In the genomic region with DNA sequence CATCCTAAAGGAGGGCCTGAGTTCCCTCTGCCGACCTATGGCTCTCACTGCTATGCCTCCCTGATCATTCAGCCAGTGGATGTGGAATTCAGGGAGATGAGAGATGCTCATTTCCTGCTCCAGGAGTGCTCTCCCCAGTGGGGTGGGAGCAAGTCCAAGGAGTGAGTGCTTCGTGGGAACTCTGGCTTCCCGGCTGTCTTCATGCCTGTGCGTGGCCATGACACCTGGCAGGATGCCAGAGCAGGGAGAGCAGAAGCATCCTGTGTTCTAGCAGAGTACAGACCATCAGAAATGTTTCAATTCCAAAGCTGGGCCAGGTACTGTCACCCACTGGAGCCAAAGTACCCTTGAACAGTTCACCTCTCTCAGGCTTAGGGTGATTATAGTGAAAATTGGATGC, we compare ENCODE assay signal across 11 cellular contexts. TPM values are rescaled to one million over a fixed set of nuclear protein-coding genes. Genes with fewer than 3 reads are reported as not detected.
DNase-seq lines count a peak whose midpoint lies in the region; FAIRE-seq and TF ChIP-seq lines count a peak whose summit lies in the region.
"Had no signal": no experiment of that assay in that cellular context is flagged by ENCODE, and none has a peak within 500 bp of the region (broad histone marks: within the 10 kb centered on the region; RNA-seq: fewer than 3 reads in every experiment).

No MANE protein-coding gene starts in this region.

- in situ Hi-C loops in ACHN (cut with HindIII; ENCODE audit: low pct_ligation_motif_present, low pct_unique_long_range_greater_than_20kb, low sequenced_read_pairs) = no loop called here

- H3K27me3 ChIP-seq in fibroblast of lung (ENCODE audit: control insufficient read depth, insufficient read depth, low read length) = no peaks in the 10 kb centered on the region
- no peaks in the 10 kb centered on the region for H3K27me3 ChIP-seq in small intestine (ENCODE audit: control insufficient read depth in 2 of 2, insufficient read depth in 2 of 2, low read length in 2 of 2)
- no peaks in the 10 kb centered on the region for H3K27me3 ChIP-seq in esophagus muscularis mucosa

- H3K9me3 ChIP-seq in fibroblast of lung (ENCODE audit: control insufficient read depth, insufficient read depth, low read depth, low read length) = no peaks in the 10 kb centered on the region
- H3K9me3 ChIP-seq in small intestine (ENCODE audit: control insufficient read depth, low read depth) = no peaks in the 10 kb centered on the region
- no peaks in the 10 kb centered on the region for H3K9me3 ChIP-seq in esophagus muscularis mucosa

- H3K36me3 ChIP-seq in fibroblast of lung (ENCODE audit: control insufficient read depth, insufficient read depth, low read length) (no peaks in the 10 kb centered on the region), small intestine (ENCODE audit: control insufficient read depth in 2 of 2, insufficient read depth in 2 of 2, low read length in 2 of 2) (no peaks in the 10 kb centered on the region), esophagus muscularis mucosa (no peaks in the 10 kb centered on the region)

- DNase-seq in NCI-H748 (lab: John Stamatoyannopoulos, UW; ENCODE audit: unreplicated experiment) (peak; percentile 2), NCI-H748 treated with DMSO at 0.1 percent for 48 hours (lab: John Stamatoyannopoulos, UW) (no peak), RPMI7951 (ENCODE audit: low read depth) (peak; percentile 34), fibroblast of lung (ENCODE audit: low read depth in 2 of 2) (peak in 1 of 2 donors; percentile 38), small intestine (peak; percentile 5), esophagus muscularis mucosa (ENCODE audit: extremely low spot score) (no peak), DMS114 treated with DMSO at 0.1 percent for 48 hours (lab: John Stamatoyannopoulos, UW; ENCODE audit: unreplicated experiment) (no peak), ACHN (no peak)
- DNase-seq: OCI-M1 had no signal

- 22 to 34% (median 26%) methylated on average over 4 of the region's 4 CpGs for WGBS in small intestine, 3 donors
- WGBS in esophagus muscularis mucosa = 34% methylated on average over 3 of the region's 4 CpGs

- H3K4me1 ChIP-seq in fibroblast of lung (ENCODE audit: control insufficient read depth, extremely low read depth, insufficient read depth, low read length) (no peaks in the 10 kb centered on the region), small intestine (ENCODE audit: control insufficient read depth in 2 of 2, insufficient read depth in 1 of 2, low read depth in 1 of 2, low read length in 1 of 2) (no peaks in the 10 kb centered on the region), esophagus muscularis mucosa (peaks cover 0 to 9% (median 7%) of the 10 kb centered on the region in 4 donors)

- no peak for FAIRE-seq in small intestine (lab: Jason Lieb, UNC)
- FAIRE-seq: H54 had no signal

- no peak for TF ChIP-seq EP300 in esophagus muscularis mucosa (IDR thresholded peaks at IDR 0.05)

- no peak for TF ChIP-seq CTCF in fibroblast of lung (conservative IDR thresholded peaks at IDR 0.05 in 1 of 2, IDR thresholded peaks at IDR 0.05 in 1 of 2; ENCODE audit: low read depth in 1 of 2, low read length in 2 of 2)
- TF ChIP-seq CTCF in esophagus muscularis mucosa (IDR thresholded peaks at IDR 0.05) = no peak

- intact Hi-C loops in esophagus muscularis mucosa (cut with DNase I) = no loop called here

- no peak overlapping the region for H3K4me2 ChIP-seq in fibroblast of lung (ENCODE audit: extremely low read depth, insufficient read depth, low read length)

- H4K20me1 ChIP-seq in fibroblast of lung (ENCODE audit: control insufficient read depth, extremely low read depth, insufficient read depth, low read length) = no peaks in the 10 kb centered on the region

- H3K9ac ChIP-seq in fibroblast of lung (ENCODE audit: insufficient read depth, low read length) = no peak overlapping the region

- H3K27ac ChIP-seq in fibroblast of lung (ENCODE audit: insufficient read depth, low read length) (no peak overlapping the region), small intestine (ENCODE audit: low read depth in 1 of 2, low read length in 1 of 2) (no peak overlapping the region), esophagus muscularis mucosa (replicated peaks in 1 of 4) (no peak overlapping the region)
- H3K27ac ChIP-seq: epithelial cell of prostate had no signal

- H3K4me3 ChIP-seq in fibroblast of lung (replicated peaks in 1 of 4; ENCODE audit: control extremely low read depth in 1 of 4, insufficient read depth in 1 of 4, low read depth in 3 of 4, low read length in 4 of 4) (no peak overlapping the region), small intestine (ENCODE audit: low read depth in 1 of 2, low read length in 2 of 2) (no peak overlapping the region), esophagus muscularis mucosa (no peak overlapping the region)

- H2AFZ ChIP-seq in fibroblast of lung (ENCODE audit: low read length) = peak overlapping the region; percentile 24

- no peak for TF ChIP-seq POLR2A in esophagus muscularis mucosa (IDR thresholded peaks at IDR 0.05; ENCODE audit: low read depth)

- H3K79me2 ChIP-seq in fibroblast of lung (ENCODE audit: control insufficient read depth, insufficient read depth, low read length) = no peaks in the 10 kb centered on the region

RNA-seq across cellular contexts. Expression of gene APH1B, which starts 45.1 kb away (rescaled TPM):
- 24.5 and 25.4 TPM in 2 replicates for total RNA-seq in RPMI7951 (2014; rRNA removed; shearing (Covaris generic))
- total RNA-seq in fibroblast of lung (15.4 and 32.2 TPM in 2 replicates), esophagus muscularis mucosa (1 to 10 TPM; 7.5 to 9.4 (median 8.9) TPM)
- polyA plus RNA-seq in fibroblast of lung (21.9 and 23.5 TPM in 2 replicates), small intestine (1 to 10 TPM; 1.4 to 4.5 (median 1.8) TPM)
- polyA plus RNA-seq in fibroblast of lung (2012) = 16.5 and 16.6 TPM in 2 replicates
- polyA minus RNA-seq in fibroblast of lung (ENCODE audit: low replicate concordance) = 12.1 and 23.2 TPM in 2 replicates

RNA-seq across cellular contexts. Expression of gene CA12, which starts 59.1 kb away (rescaled TPM):
- total RNA-seq in RPMI7951 (2014; rRNA removed; shearing (Covaris generic)) = 23.3 and 30.2 TPM in 2 replicates
- total RNA-seq in fibroblast of lung = 41.9 and 48.4 TPM in 2 replicates
- polyA plus RNA-seq in fibroblast of lung = 30.6 and 42.3 TPM in 2 replicates
- polyA plus RNA-seq in fibroblast of lung (2012) = 23.2 and 31.1 TPM in 2 replicates
- polyA minus RNA-seq in fibroblast of lung (ENCODE audit: low replicate concordance) = 18.2 and 22.0 TPM in 2 replicates
- 1 to 10 TPM in 1 of 3 donors, under 1 TPM in 1, not detected in 1; 0.27 to 1.8 TPM for polyA plus RNA-seq in small intestine
- 10 to 100 TPM in 1 of 4 donors, 1 to 10 TPM in 3; 2.3 to 14.5 (median 6.0) TPM for total RNA-seq in esophagus muscularis mucosa

Comparison
In these comparisons a context has a peak if more than half of its experiments do, and no peak if none do; other contexts are left out.
1. DNase-seq: peak in NCI-H748 (single experiment), RPMI7951 (single experiment) and small intestine (single experiment); none in NCI-H748 treated with DMSO at 0.1 percent for 48 hours (single experiment), esophagus muscularis mucosa (single experiment), DMS114 treated with DMSO at 0.1 percent for 48 hours (single experiment) and ACHN (single experiment).